Comparison of ENCODE assay signal across 8 cellular contexts in genomic region chr17:40121886-40122465, GRCh38. TPM values are rescaled to one million over a fixed set of nuclear protein-coding genes. Genes with fewer than 3 reads are reported as not detected.
DNase-seq lines count a peak whose midpoint lies in the region; ATAC-seq and TF ChIP-seq lines count a peak whose summit lies in the region.

TSS of gene MSL1 (plus strand) at chr17:40121971. CDS start at chr17:40122613, 642 bp downstream.

- H2BK120ac ChIP-seq in neuronal stem cell (ENCODE audit: low read depth, low read length), result peak within 1 kb of the TSS; percentile 93

- H3K4me3 ChIP-seq in BLaER1 treated with 17β-estradiol and CSF1 and Interleukin-3, amounts not matched to agents 10 nM and 100 nM, result peak within 1 kb of the TSS; percentile 97 to 100 (median 100)
- H3K4me3 ChIP-seq in SK-N-MC, result peak within 1 kb of the TSS; percentile 100
- H3K4me3 ChIP-seq in gastroesophageal sphincter, result peak within 1 kb of the TSS; percentile 87 to 88
- peak within 1 kb of the TSS; percentile 78 to 96 for H3K4me3 ChIP-seq in neuronal stem cell (ENCODE audit: low read length in 2 of 2)

- peak; percentile 72 for DNase-seq in LHCN-M2 (ENCODE audit: low read depth)
- DNase-seq in SK-N-MC (ENCODE audit: low read depth, low spot score), result no peak
- peak; percentile 88 for DNase-seq in activated naive CD4-positive, alpha-beta T cell treated with anti-CD3 and anti-CD28 coated beads, Interleukin-2, amount 50 U/mL, for 16 hours
- DNase-seq in neuronal stem cell (ENCODE audit: low spot score), result peak; percentile 91
- DNase-seq in stromal cell of bone marrow (ENCODE audit: low read depth), result peak; percentile 67

- H4K20me1 ChIP-seq in BLaER1 treated with 17β-estradiol and CSF1 and Interleukin-3, amounts not matched to agents 10 nM and 100 nM, result peaks cover 23 to 43% (median 33%) of the 10 kb centered on the region in 11 experiments

- H2BK12ac ChIP-seq in neuronal stem cell (ENCODE audit: low read length), result peak within 1 kb of the TSS; percentile 75

- H3K36me3 ChIP-seq in BLaER1 treated with 17β-estradiol and CSF1 and Interleukin-3, amounts not matched to agents 10 nM and 100 nM, result peaks cover 15 to 24% (median 18%) of the 10 kb centered on the region in 11 experiments
- H3K36me3 ChIP-seq in SK-N-MC (ENCODE audit: insufficient read depth, low read length) (peaks cover 26% of the 10 kb centered on the region), gastroesophageal sphincter (peaks cover 0 to 17% of the 10 kb centered on the region in 2 donors), neuronal stem cell (replicated peaks in 1 of 2; ENCODE audit: control insufficient read depth in 2 of 2, insufficient read depth in 2 of 2, low read length in 2 of 2) (peaks cover 7 to 33% of the 10 kb centered on the region in 2 donors)

- no peak for TF ChIP-seq CTCF in gastroesophageal sphincter (IDR thresholded peaks at IDR 0.05)

- peak; percentile 60 for ATAC-seq in GM19463 (IDR thresholded peaks at IDR 0.05; ENCODE audit: unreplicated experiment)
- ATAC-seq in gastroesophageal sphincter, result peak; percentile 92

- no peak within 1 kb of the TSS for H4K91ac ChIP-seq in neuronal stem cell (ENCODE audit: low read depth, low read length, poor library complexity)

- H3K14ac ChIP-seq in neuronal stem cell (ENCODE audit: low read length), result peak within 1 kb of the TSS; percentile 77

- peak within 1 kb of the TSS; percentile 96 to 99 (median 99) for H3K9ac ChIP-seq in BLaER1 treated with 17β-estradiol and CSF1 and Interleukin-3, amounts not matched to agents 10 nM and 100 nM
- H3K9ac ChIP-seq in SK-N-MC (ENCODE audit: insufficient read length) (peak within 1 kb of the TSS; percentile 97), neuronal stem cell (ENCODE audit: low read depth, low read length, poor library complexity) (peak within 1 kb of the TSS; percentile 99)

- H2BK5ac ChIP-seq in neuronal stem cell (ENCODE audit: low read length), result peak within 1 kb of the TSS; percentile 99

- H3K27me3 ChIP-seq in BLaER1 treated with 17β-estradiol and CSF1 and Interleukin-3, amounts not matched to agents 10 nM and 100 nM, result no peaks in the 10 kb centered on the region
- no peaks in the 10 kb centered on the region for H3K27me3 ChIP-seq in gastroesophageal sphincter
- no peaks in the 10 kb centered on the region for H3K27me3 ChIP-seq in neuronal stem cell (ENCODE audit: control insufficient read depth in 3 of 3, insufficient read depth in 3 of 3, low read depth in 1 of 3, low read length in 3 of 3)

- peak in 1 of 2 donors; percentile 63 for TF ChIP-seq POLR2A in gastroesophageal sphincter (IDR thresholded peaks at IDR 0.05)

- H3K4ac ChIP-seq in neuronal stem cell (ENCODE audit: low read length), result peak within 1 kb of the TSS; percentile 98

- peaks cover 31 to 51% (median 40%) of the 10 kb centered on the region in 10 experiments for H3K4me1 ChIP-seq in BLaER1 treated with 17β-estradiol and CSF1 and Interleukin-3, amounts not matched to agents 10 nM and 100 nM
- peaks cover 0 to 50% (median 8%) of the 10 kb centered on the region in 3 donors for H3K4me1 ChIP-seq in gastroesophageal sphincter
- H3K4me1 ChIP-seq in neuronal stem cell (ENCODE audit: control insufficient read depth in 2 of 2, insufficient read depth in 1 of 2, low read depth in 1 of 2, low read length in 2 of 2), result peaks cover 6 to 8% of the 10 kb centered on the region in 2 donors

- no CpG with 5 or more reads among the region's 71 CpGs for WGBS in gastroesophageal sphincter (ENCODE audit: low coverage in 1 of 2), 2 donors
- no CpG with 5 or more reads among the region's 71 CpGs for WGBS in neuronal stem cell (ENCODE audit: extremely low coverage in 2 of 2, insufficient read length in 2 of 2, insufficient replicate concordance in 1 of 2), 2 donors

- H4K8ac ChIP-seq in neuronal stem cell (ENCODE audit: low read depth, low read length), result no peak within 1 kb of the TSS

- H2AFZ ChIP-seq in neuronal stem cell (ENCODE audit: low read length), result peak within 1 kb of the TSS; percentile 84

- H3K79me1 ChIP-seq in neuronal stem cell (ENCODE audit: low read depth, low read length), result peaks cover 10% of the 10 kb centered on the region

- peak within 1 kb of the TSS; percentile 92 to 99 (median 97) for H3K27ac ChIP-seq in BLaER1 treated with 17β-estradiol and CSF1 and Interleukin-3, amounts not matched to agents 10 nM and 100 nM
- H3K27ac ChIP-seq in SK-N-MC, result peak within 1 kb of the TSS; percentile 95
- H3K27ac ChIP-seq in gastroesophageal sphincter, result peak within 1 kb of the TSS; percentile 90 to 99 (median 96)
- peak within 1 kb of the TSS; percentile 99 for H3K27ac ChIP-seq in neuronal stem cell (replicated peaks; ENCODE audit: low read length)

- H2BK15ac ChIP-seq in neuronal stem cell (ENCODE audit: low read length), result peak within 1 kb of the TSS; percentile 87

- peak within 1 kb of the TSS; percentile 92 for H2AK5ac ChIP-seq in neuronal stem cell (ENCODE audit: low read depth, low read length)

- peak within 1 kb of the TSS; percentile 87 for H3K23ac ChIP-seq in neuronal stem cell (ENCODE audit: low read depth, low read length, poor library complexity)

- peak within 1 kb of the TSS; percentile 98 for H3K18ac ChIP-seq in neuronal stem cell (ENCODE audit: low read length)

- no peaks in the 10 kb centered on the region for H3K9me3 ChIP-seq in BLaER1 treated with 17β-estradiol and CSF1 and Interleukin-3, amounts not matched to agents 10 nM and 100 nM (replicated peaks in 1 of 11)
- H3K9me3 ChIP-seq in SK-N-MC (ENCODE audit: low read depth, low read length) (no peaks in the 10 kb centered on the region), gastroesophageal sphincter (no peaks in the 10 kb centered on the region), neuronal stem cell (replicated peaks in 1 of 2; ENCODE audit: control insufficient read depth in 2 of 2, insufficient read depth in 1 of 2, low read depth in 1 of 2, low read length in 2 of 2) (no peaks in the 10 kb centered on the region)

- H3K4me2 ChIP-seq in BLaER1 treated with 17β-estradiol and CSF1 and Interleukin-3, amounts not matched to agents 10 nM and 100 nM, result peak within 1 kb of the TSS; percentile 93 to 99 (median 95)
- peak within 1 kb of the TSS; percentile 89 for H3K4me2 ChIP-seq in neuronal stem cell (ENCODE audit: insufficient read depth, low read length, poor library complexity, severe bottlenecking)

- TF ChIP-seq EP300 in gastroesophageal sphincter (IDR thresholded peaks at IDR 0.05), result no peak

RNA-seq across cellular contexts. Expression of gene MSL1, which starts in this region (rescaled TPM):
- total RNA-seq in LHCN-M2 (2014; rRNA removed), result 62.1 and 62.8 TPM in 2 replicates
- polyA plus RNA-seq in LHCN-M2 (2012), result 28.7 TPM
- total RNA-seq in gastroesophageal sphincter, result 100 to 1,000 TPM in 1 of 4 donors, 10 to 100 TPM in 3; 67.0 to 107 (median 88.1) TPM
- 106 TPM for polyA plus RNA-seq in neuronal stem cell (2013, experiment 1 of 2)
- 110 TPM for polyA plus RNA-seq in neuronal stem cell (2013, experiment 2 of 2)
